ENCODE assay signal across 1 cellular context in the genomic region with DNA sequence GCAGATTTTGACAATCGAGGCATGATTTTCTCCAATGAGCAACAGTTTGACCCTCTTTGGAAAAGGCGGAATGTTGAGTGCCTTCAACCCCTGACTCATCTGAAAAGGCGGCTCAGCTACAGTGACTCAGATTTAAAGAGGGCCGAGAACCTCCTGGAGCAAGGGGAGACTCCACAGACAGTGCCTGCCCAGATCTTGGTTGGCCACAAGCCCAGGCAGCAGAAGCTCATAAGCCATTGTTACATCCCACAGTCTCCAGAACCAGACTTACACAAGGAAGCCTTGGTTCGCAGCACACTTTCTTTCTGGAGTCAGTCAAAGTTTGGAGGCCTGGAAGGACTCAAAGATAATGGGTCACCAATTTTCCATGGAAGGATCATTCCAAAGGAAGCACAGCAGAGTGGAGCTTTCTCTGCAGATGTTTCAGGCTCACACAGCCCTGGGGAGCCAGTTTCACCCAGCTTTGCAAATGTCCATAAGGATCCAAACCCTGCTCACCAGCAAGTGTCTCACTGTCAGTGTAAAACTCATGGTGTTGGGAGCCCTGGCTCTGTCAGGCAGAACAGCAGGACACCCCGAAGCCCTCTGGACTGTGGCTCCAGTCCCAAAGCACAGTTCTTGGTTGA.
TF ChIP-seq lines count a peak whose summit lies in the region.

No MANE protein-coding gene starts in this region.

TF ChIP-seq in IMR-90, 13 proteins besides CTCF, POLR2A, EP300 and RAD21:
- no peak for TF ChIP-seq MXI1 (IDR thresholded peaks at IDR 0.05; ENCODE audit: borderline replicate concordance, low read depth, low read length)
- TF ChIP-seq MAZ (IDR thresholded peaks at IDR 0.05; ENCODE audit: borderline replicate concordance, low read depth, low read length) = no peak
- TF ChIP-seq NFE2L2 (IDR thresholded peaks at IDR 0.05; ENCODE audit: low read depth, low read length) = no peak
- TF ChIP-seq, protein P1, sequence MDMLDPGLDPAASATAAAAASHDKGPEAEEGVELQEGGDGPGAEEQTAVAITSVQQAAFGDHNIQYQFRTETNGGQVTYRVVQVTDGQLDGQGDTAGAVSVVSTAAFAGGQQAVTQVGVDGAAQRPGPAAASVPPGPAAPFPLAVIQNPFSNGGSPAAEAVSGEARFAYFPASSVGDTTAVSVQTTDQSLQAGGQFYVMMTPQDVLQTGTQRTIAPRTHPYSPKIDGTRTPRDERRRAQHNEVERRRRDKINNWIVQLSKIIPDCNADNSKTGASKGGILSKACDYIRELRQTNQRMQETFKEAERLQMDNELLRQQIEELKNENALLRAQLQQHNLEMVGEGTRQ (IDR thresholded peaks at IDR 0.05; ENCODE audit: low read depth, low read length) = no peak
- TF ChIP-seq CEBPB (IDR thresholded peaks at IDR 0.05; ENCODE audit: low read depth, low read length) = no peak
- peak; percentile 84 for TF ChIP-seq FOS (IDR thresholded peaks at IDR 0.05; ENCODE audit: low read depth, low read length)
- no peak for TF ChIP-seq RFX5 (IDR thresholded peaks at IDR 0.05; ENCODE audit: low read depth, low read length)
- TF ChIP-seq SMC3 (IDR thresholded peaks at IDR 0.05; ENCODE audit: low read depth, low read length) = no peak
- TF ChIP-seq MAFK (IDR thresholded peaks at IDR 0.05; ENCODE audit: low read depth, low read length) = 0 out of 2 replicates have a peak, but pooled peaks have one; percentile 7
- TF ChIP-seq, protein P2, sequence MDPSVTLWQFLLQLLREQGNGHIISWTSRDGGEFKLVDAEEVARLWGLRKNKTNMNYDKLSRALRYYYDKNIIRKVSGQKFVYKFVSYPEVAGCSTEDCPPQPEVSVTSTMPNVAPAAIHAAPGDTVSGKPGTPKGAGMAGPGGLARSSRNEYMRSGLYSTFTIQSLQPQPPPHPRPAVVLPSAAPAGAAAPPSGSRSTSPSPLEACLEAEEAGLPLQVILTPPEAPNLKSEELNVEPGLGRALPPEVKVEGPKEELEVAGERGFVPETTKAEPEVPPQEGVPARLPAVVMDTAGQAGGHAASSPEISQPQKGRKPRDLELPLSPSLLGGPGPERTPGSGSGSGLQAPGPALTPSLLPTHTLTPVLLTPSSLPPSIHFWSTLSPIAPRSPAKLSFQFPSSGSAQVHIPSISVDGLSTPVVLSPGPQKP (IDR thresholded peaks at IDR 0.05; ENCODE audit: borderline replicate concordance, low read depth, low read length) = no peak
- TF ChIP-seq RCOR1 (IDR thresholded peaks at IDR 0.05; ENCODE audit: insufficient replicate concordance, low read length) = peak; percentile 77
- no peak for TF ChIP-seq CHD1 (IDR thresholded peaks at IDR 0.05; ENCODE audit: low read depth, low read length)
- TF ChIP-seq BHLHE40 (IDR thresholded peaks at IDR 0.05; ENCODE audit: low read depth, low read length) = no peak
